24 cellular contexts compared by ENCODE assay signal in genomic region chr9:137989999-137990715, GRCh38.
DNase-seq lines count a peak whose midpoint lies in the region; ATAC-seq and TF ChIP-seq lines count a peak whose summit lies in the region.
"Had no signal": no experiment of that assay in that cellular context is flagged by ENCODE, and none has a peak within 500 bp of the region (broad histone marks: within the 10 kb centered on the region; RNA-seq: fewer than 3 reads in every experiment).

No MANE protein-coding gene starts in this region.

- H3K9ac ChIP-seq in BLaER1 (no peak overlapping the region), HCT116 (ENCODE audit: low read length) (no peak overlapping the region)
- H3K9ac ChIP-seq: parathyroid adenoma had no signal

- H3K9me3 Mint-ChIP-seq in osteocyte (ENCODE audit: unreplicated experiment): peaks cover 25% of the 10 kb centered on the region
- H3K9me3 Mint-ChIP-seq in stimulated activated naive CD8-positive, alpha-beta T cell treated with anti-CD3 and anti-CD28 coated beads, Interleukin-15, amount 100 ng/mL, for 72 hours: no peaks in the 10 kb centered on the region
- H3K9me3 Mint-ChIP-seq: central memory CD8-positive, alpha-beta T cell had no signal

- TF ChIP-seq RAD21 in HCT116 (IDR thresholded peaks at IDR 0.05; ENCODE audit: low read depth): no peak

- no peak for ATAC-seq in HCT116
- no peak for ATAC-seq in stimulated activated naive CD8-positive, alpha-beta T cell treated with anti-CD3 and anti-CD28 coated beads, Interleukin-15, amount 100 ng/mL, for 72 hours
- ATAC-seq: gastroesophageal sphincter had no signal

- POLR2A ChIA-PET in HCT116 (lab: Charles Lee): no interaction called here

- TF ChIP-seq CTCF in HCT116 (IDR thresholded peaks at IDR 0.05 in 2 of 3, conservative IDR thresholded peaks at IDR 0.05 in 1 of 3; ENCODE audit: borderline replicate concordance in 1 of 3, insufficient read depth in 1 of 3, low read depth in 2 of 3, low read length in 2 of 3) (no peak), osteocyte (IDR thresholded peaks at IDR 0.05) (no peak)

- RAD21 ChIA-PET in HCT116 (lab: Charles Lee; ENCODE audit: low non-redundant PET in 1 of 2, low total read pairs in 2 of 2, uncharacterized antibody in 2 of 2, unreplicated experiment in 2 of 2): no interaction called here

- H4K20me1 ChIP-seq in BLaER1 (no peaks in the 10 kb centered on the region), HCT116 (ENCODE audit: insufficient read depth) (no peaks in the 10 kb centered on the region)

- H3K9me2 ChIP-seq in HCT116 (ENCODE audit: insufficient read depth): no peaks in the 10 kb centered on the region

- H3K9me3 ChIP-seq in BLaER1 (no peaks in the 10 kb centered on the region), HCT116 (ENCODE audit: control insufficient read depth in 1 of 2, insufficient read depth in 1 of 2, low read depth in 1 of 2, low read length in 2 of 2) (no peaks in the 10 kb centered on the region)
- H3K9me3 ChIP-seq: esophagus muscularis mucosa, gastroesophageal sphincter, SJSA1, tibial artery had no signal

- H3K27ac ChIP-seq in BLaER1 (no peak overlapping the region), HCT116 (ENCODE audit: low read depth, low read length) (no peak overlapping the region)
- H3K27ac ChIP-seq: esophagus muscularis mucosa, gastroesophageal sphincter, parathyroid adenoma, SJSA1, tibial artery, WERI-Rb-1 had no signal

- H3K79me2 ChIP-seq in HCT116 (ENCODE audit: insufficient read depth, low read length): no peaks in the 10 kb centered on the region
- H3K79me2 ChIP-seq: parathyroid adenoma had no signal

- CTCF ChIA-PET in HCT116 (lab: Charles Lee): no interaction called here

- no peak overlapping the region for H3K4me3 ChIP-seq in BLaER1
- no peak overlapping the region for H3K4me3 ChIP-seq in HCT116 (replicated peaks in 1 of 2; ENCODE audit: low read depth in 1 of 2, low read length in 2 of 2)
- H3K4me3 ChIP-seq: esophagus muscularis mucosa, gastroesophageal sphincter, SJSA1, tibial artery had no signal

- 0 out of 2 replicates have a peak overlapping the region, but pooled peaks have one; percentile 11 for H3K4me2 ChIP-seq in BLaER1
- H3K4me2 ChIP-seq in HCT116 (ENCODE audit: low read length): peak overlapping the region; percentile 17; the same call in 1 of the 2 replicates

- no peak overlapping the region for H2AFZ ChIP-seq in HCT116 (ENCODE audit: low read depth, low read length, poor library complexity, severe bottlenecking)
- H2AFZ ChIP-seq: parathyroid adenoma had no signal

- intact Hi-C loops in HCT116 (cut with micrococcal nuclease): no loop called here

- no peak for TF ChIP-seq POLR2A in HCT116 (IDR thresholded peaks at IDR 0.05; ENCODE audit: borderline replicate concordance, extremely low read depth, insufficient read depth, insufficient read length)

- H3K27me3 ChIP-seq in BLaER1: no peaks in the 10 kb centered on the region
- H3K27me3 ChIP-seq in HCT116 (ENCODE audit: insufficient read depth, low read length): peaks cover 22% of the 10 kb centered on the region
- H3K27me3 ChIP-seq: SJSA1 had no signal

- H3K4me1 ChIP-seq in BLaER1: peaks cover 21% of the 10 kb centered on the region
- H3K4me1 ChIP-seq in HCT116 (ENCODE audit: control insufficient read depth in 1 of 2, insufficient read depth in 2 of 2, low read length in 2 of 2): peaks cover 0 to 16% of the 10 kb centered on the region in 2 experiments; a peak in 1 of 4 replicates
- H3K4me1 ChIP-seq: esophagus muscularis mucosa, gastroesophageal sphincter, parathyroid adenoma, SJSA1, tibial artery had no signal

- DNase-seq in HCT116 (ENCODE audit: low read depth, low spot score) (no peak), RPMI7951 (ENCODE audit: low read depth) (peak; percentile 18), osteocyte (ENCODE audit: extremely low spot score, unreplicated experiment) (peak; percentile 76), SW 1271 (lab: John Stamatoyannopoulos, UW) (no peak), NCI-H345 treated with DMSO at 0.1 percent for 48 hours (lab: John Stamatoyannopoulos, UW; ENCODE audit: unreplicated experiment) (no peak)
- DNase-seq in stimulated activated naive CD8-positive, alpha-beta T cell treated with anti-CD3 and anti-CD28 coated beads, Interleukin-15, amount 100 ng/mL, for 72 hours: no peak
- DNase-seq: activated CD4-positive, alpha-beta T cell treated with anti-CD3 and anti-CD28 coated beads, Interleukin-2, amount 50 U/mL, for 48 hours; activated naive CD4-positive, alpha-beta T cell; activated T-cell treated with anti-CD3 and anti-CD28 coated beads for 4 hours; anterior cingulate cortex; DMS53; effector CD4-positive, alpha-beta T cell; NCI-H1436 treated with DMSO at 0.1 percent for 48 hours; NCI-H2171 treated with DMSO at 0.1 percent for 48 hours; stimulated activated naive CD4-positive, alpha-beta T cell; T-helper 2 cell; WERI-Rb-1 had no signal

- peaks cover 4% of the 10 kb centered on the region for H3K27me3 Mint-ChIP-seq in osteocyte (ENCODE audit: unreplicated experiment)
- peaks cover 68% of the 10 kb centered on the region for H3K27me3 Mint-ChIP-seq in stimulated activated naive CD8-positive, alpha-beta T cell treated with anti-CD3 and anti-CD28 coated beads, Interleukin-15, amount 100 ng/mL, for 72 hours

- H3K4me1 Mint-ChIP-seq in osteocyte (ENCODE audit: unreplicated experiment): no peaks in the 10 kb centered on the region
- no peaks in the 10 kb centered on the region for H3K4me1 Mint-ChIP-seq in stimulated activated naive CD8-positive, alpha-beta T cell treated with anti-CD3 and anti-CD28 coated beads, Interleukin-15, amount 100 ng/mL, for 72 hours
- H3K4me1 Mint-ChIP-seq: central memory CD8-positive, alpha-beta T cell had no signal

- H3K36me3 ChIP-seq in BLaER1: no peaks in the 10 kb centered on the region
- no peaks in the 10 kb centered on the region for H3K36me3 ChIP-seq in HCT116 (ENCODE audit: control insufficient read depth in 1 of 2, insufficient read depth in 2 of 2, low read length in 2 of 2)
- H3K36me3 ChIP-seq: esophagus muscularis mucosa, gastroesophageal sphincter, SJSA1, tibial artery had no signal

- no peaks in the 10 kb centered on the region for H3K36me3 Mint-ChIP-seq in osteocyte (ENCODE audit: unreplicated experiment)

- H3K4me3 Mint-ChIP-seq in osteocyte (ENCODE audit: unreplicated experiment): no peak overlapping the region
- H3K4me3 Mint-ChIP-seq in stimulated activated naive CD8-positive, alpha-beta T cell treated with anti-CD3 and anti-CD28 coated beads, Interleukin-15, amount 100 ng/mL, for 72 hours: no peak overlapping the region
- H3K4me3 Mint-ChIP-seq: central memory CD8-positive, alpha-beta T cell had no signal

- H3K27ac Mint-ChIP-seq in osteocyte (ENCODE audit: unreplicated experiment): no peak overlapping the region
- H3K27ac Mint-ChIP-seq in stimulated activated naive CD8-positive, alpha-beta T cell treated with anti-CD3 and anti-CD28 coated beads, Interleukin-15, amount 100 ng/mL, for 72 hours: no peak overlapping the region

- no TSS peak for BruUV-seq in HCT116 (replicated peaks; lab: Mats Ljungman, UMichigan)

TF ChIP-seq in HCT116, 20 proteins besides CTCF, POLR2A, EP300 and RAD21:
- TF ChIP-seq SP1 (IDR thresholded peaks at IDR 0.05; ENCODE audit: low read depth): no peak
- no peak for TF ChIP-seq SRF (IDR thresholded peaks at IDR 0.05; ENCODE audit: low read depth)
- TF ChIP-seq JUND (IDR thresholded peaks at IDR 0.05): no peak
- no peak for TF ChIP-seq REST (IDR thresholded peaks at IDR 0.05; ENCODE audit: low read depth)
- TF ChIP-seq EZH2phosphoT487 (IDR thresholded peaks at IDR 0.05; ENCODE audit: borderline replicate concordance): no peak
- TF ChIP-seq ELF1 (IDR thresholded peaks at IDR 0.05; ENCODE audit: borderline replicate concordance, low read depth): no peak

Comparison
In these comparisons a context has a peak if more than half of its experiments do, and no peak if none do; other contexts are left out.
1. DNase-seq: peak in RPMI7951 (single experiment) and osteocyte (single experiment); none in HCT116 (single experiment), SW 1271 (0 of 2), NCI-H345 treated with DMSO at 0.1 percent for 48 hours (single experiment) and stimulated activated naive CD8-positive, alpha-beta T cell treated with anti-CD3 and anti-CD28 coated beads, Interleukin-15, amount 100 ng/mL, for 72 hours (0 of 2).